16 cellular contexts compared by ENCODE assay signal in the genomic region with DNA sequence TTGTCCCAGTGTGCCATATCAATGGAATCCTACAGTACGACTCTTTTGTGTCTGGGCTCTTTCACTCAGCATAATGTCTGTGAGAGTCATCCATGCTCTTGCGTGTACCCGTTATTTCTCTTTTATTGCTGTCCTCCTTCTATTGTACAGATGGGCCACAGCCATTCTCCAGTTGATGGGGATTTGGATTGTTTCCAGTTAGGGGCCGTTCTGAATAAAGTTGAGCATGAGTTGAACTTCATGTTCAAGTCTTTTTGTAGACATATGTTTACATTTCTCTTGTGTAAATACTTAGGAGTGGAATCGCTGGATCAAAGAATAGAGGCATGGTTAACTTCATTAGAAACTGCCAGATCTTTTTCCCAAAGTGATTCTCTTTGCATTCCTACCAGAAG. TPM values are rescaled to one million over a fixed set of nuclear protein-coding genes. Genes with fewer than 3 reads are reported as not detected.
"Had no signal": no experiment of that assay in that cellular context is flagged by ENCODE, and none has a peak within 500 bp of the region (broad histone marks: within the 10 kb centered on the region; RNA-seq: fewer than 3 reads in every experiment).

No MANE protein-coding gene starts in this region.

- H3K4me3 ChIP-seq: ovary, skin epidermis, tibial artery, uterus had no signal

- DNase-seq: activated CD4-positive, alpha-beta T cell treated with anti-CD3 and anti-CD28 coated beads, Interleukin-2, amount 50 U/mL, for 4 hours; activated CD4-positive, CD25-positive, alpha-beta regulatory T cell treated with anti-CD3 and anti-CD28 coated beads, Interleukin-2, amount 50 U/mL, for 72 hours; activated naive CD4-positive, alpha-beta T cell treated with Interleukin-2 at 50 U/mL for 16 hours; activated T-cell treated with anti-CD3 and anti-CD28 coated beads for 4 hours; aorta; cerebellar nuclear complex; effector memory CD4-positive, alpha-beta T cell; stimulated activated CD4-positive, alpha-beta T cell treated with anti-CD3 and anti-CD28 coated beads, Interleukin-15, amount 100 ng/mL, for 24 hours; stimulated activated CD4-positive, alpha-beta T cell treated with anti-CD3 and anti-CD28 coated beads, Interleukin-4, amount 100 ng/mL, for 1 hour; T-helper 9 cell; tibial artery had no signal

- H3K9me3 ChIP-seq: ovary, uterus had no signal

- H3K4me1 ChIP-seq: foreskin keratinocyte, tibial artery, uterus had no signal

- H3K27ac ChIP-seq: foreskin keratinocyte, ovary, tibial artery had no signal

- H3K27me3 ChIP-seq: ovary, uterus had no signal

- H3K36me3 ChIP-seq: ovary, tibial artery, uterus had no signal

RNA-seq across cellular contexts. Expression of a gene that starts 38.4 kb away (rescaled TPM):
- total RNA-seq: aorta, foreskin keratinocyte, lung microvascular endothelial cell, uterus had no signal
